23 cellular contexts compared by ENCODE assay signal in genomic region chr10:7922707-7923106, GRCh38.
DNase-seq lines count a peak whose midpoint lies in the region; ATAC-seq, FAIRE-seq and TF ChIP-seq lines count a peak whose summit lies in the region.
"Had no signal": no experiment of that assay in that cellular context is flagged by ENCODE, and none has a peak within 500 bp of the region (broad histone marks: within the 10 kb centered on the region; RNA-seq: fewer than 3 reads in every experiment).

No MANE protein-coding gene starts in this region.

- peak; percentile 17 for FAIRE-seq in G401.6 (lab: Jason Lieb, UNC)
- FAIRE-seq: D721Med, GM12891, GM19239 had no signal

- H3K27ac ChIP-seq in mesendoderm (ENCODE audit: low read depth, low read length), result no peak overlapping the region
- H3K27ac ChIP-seq: 22Rv1; A549; BLaER1 treated with 17β-estradiol and CSF1 and Interleukin-3, amounts not matched to agents 10 nM and 100 nM; C4-2B had no signal

- ATAC-seq in SK-N-SH treated with all-trans-retinoic acid at 6 μM for 48 hours (no peak), left cardiac atrium (no peak)
- ATAC-seq: A549; CD8-positive, alpha-beta T cell had no signal

- H3K18ac ChIP-seq in mesendoderm (ENCODE audit: low read length), result no peak overlapping the region

- H3K9ac ChIP-seq in mesendoderm (ENCODE audit: low read length), result no peak overlapping the region
- H3K9ac ChIP-seq: BLaER1 treated with 17β-estradiol and CSF1 and Interleukin-3, amounts not matched to agents 10 nM and 100 nM had no signal

- no peak overlapping the region for H2BK120ac ChIP-seq in mesendoderm (ENCODE audit: low read depth, low read length)

- no peaks in the 10 kb centered on the region for H3K4me1 ChIP-seq in mesendoderm (ENCODE audit: control insufficient read depth, low read depth, low read length)

- H3K4me3 ChIP-seq in mesendoderm (ENCODE audit: low read length), result no peak overlapping the region
- H3K4me3 ChIP-seq: A549; BLaER1 treated with 17β-estradiol and CSF1 and Interleukin-3, amounts not matched to agents 10 nM and 100 nM had no signal

- H3K79me1 ChIP-seq in mesendoderm (ENCODE audit: low read length), result peaks cover 2% of the 10 kb centered on the region

- H3K4me2 ChIP-seq in mesendoderm (ENCODE audit: low read length), result no peak overlapping the region
- H3K4me2 ChIP-seq: BLaER1 treated with 17β-estradiol and CSF1 and Interleukin-3, amounts not matched to agents 10 nM and 100 nM had no signal

- 100% methylated on average over 1 of the region's 3 CpGs for WGBS in mesendoderm (ENCODE audit: extremely low coverage, insufficient coverage, low lambda C conversion rate)

- no peak overlapping the region for H2BK5ac ChIP-seq in mesendoderm (ENCODE audit: low read length)

- peak; percentile 32 for DNase-seq in mesendoderm
- no peak for DNase-seq in NCI-H1092 (lab: John Stamatoyannopoulos, UW)
- no peak for DNase-seq in stimulated activated naive CD4-positive, alpha-beta T cell (lab: John Stamatoyannopoulos, UW)
- DNase-seq in left cardiac atrium, result no peak
- DNase-seq: AML-193; Caco-2; Calu3; CD4-positive, alpha-beta T cell; CD8-positive, alpha-beta T cell; DMS53; DMS79; DND-41; EL; GF-D8 had no signal

- no peak overlapping the region for H3K56ac ChIP-seq in mesendoderm (ENCODE audit: low read length)

- no peak overlapping the region for H2BK15ac ChIP-seq in mesendoderm (replicated peaks; ENCODE audit: low read depth)

- no peak overlapping the region for H3K23ac ChIP-seq in mesendoderm (ENCODE audit: low read length)

- intact Hi-C loops in left cardiac atrium (cut with DNase I), result no loop called here

- H3K4ac ChIP-seq in mesendoderm (ENCODE audit: low read depth, low read length), result no peak overlapping the region

- H3K27me3 ChIP-seq in mesendoderm (ENCODE audit: insufficient read depth, low read length, poor library complexity), result no peaks in the 10 kb centered on the region
- H3K27me3 ChIP-seq: BLaER1 treated with 17β-estradiol and CSF1 and Interleukin-3, amounts not matched to agents 10 nM and 100 nM had no signal

- H3K36me3 ChIP-seq in mesendoderm (ENCODE audit: control insufficient read depth, insufficient read depth, low read length), result no peaks in the 10 kb centered on the region
- H3K36me3 ChIP-seq: BLaER1 treated with 17β-estradiol and CSF1 and Interleukin-3, amounts not matched to agents 10 nM and 100 nM had no signal

- H2AK5ac ChIP-seq in mesendoderm (ENCODE audit: low read length), result no peak overlapping the region

- H4K8ac ChIP-seq in mesendoderm (ENCODE audit: low read depth, low read length), result no peak overlapping the region

- peaks cover 2% of the 10 kb centered on the region for H3K79me2 ChIP-seq in mesendoderm (ENCODE audit: control insufficient read depth, insufficient read depth, low read length)

- H4K5ac ChIP-seq in mesendoderm (ENCODE audit: low read length), result no peak overlapping the region

TF ChIP-seq in SK-N-SH treated with all-trans-retinoic acid at 6 μM for 48 hours, 23 proteins besides CTCF, POLR2A, EP300 and RAD21:
- TF ChIP-seq TCF4 (CRISPR knock-in tag; IDR thresholded peaks at IDR 0.05; ENCODE audit: borderline replicate concordance), result peak; percentile 91
- 0 out of 2 replicates have a peak, but pooled peaks have one; percentile 74 for TF ChIP-seq ESRRG (CRISPR knock-in tag; IDR thresholded peaks at IDR 0.05)
- TF ChIP-seq ZFP30 (CRISPR knock-in tag; IDR thresholded peaks at IDR 0.05), result no peak
- TF ChIP-seq CSDC2 (CRISPR knock-in tag; IDR thresholded peaks at IDR 0.05), result no peak
- peak; percentile 92 for TF ChIP-seq ISL1 (CRISPR knock-in tag; IDR thresholded peaks at IDR 0.05)
- TF ChIP-seq TSHZ2 (CRISPR knock-in tag; IDR thresholded peaks at IDR 0.05), result peak; percentile 37; the same call in 1 of the 2 replicates
- TF ChIP-seq CREB5 (CRISPR knock-in tag; IDR thresholded peaks at IDR 0.05; ENCODE audit: low read depth), result peak; percentile 30; the same call in 1 of the 2 replicates
- TF ChIP-seq CSRNP3 (CRISPR knock-in tag; IDR thresholded peaks at IDR 0.05), result peak; percentile 54; the same call in 1 of the 2 replicates
- no peak for TF ChIP-seq ZNF70 (CRISPR knock-in tag; IDR thresholded peaks at IDR 0.05)
